In the genomic region with DNA sequence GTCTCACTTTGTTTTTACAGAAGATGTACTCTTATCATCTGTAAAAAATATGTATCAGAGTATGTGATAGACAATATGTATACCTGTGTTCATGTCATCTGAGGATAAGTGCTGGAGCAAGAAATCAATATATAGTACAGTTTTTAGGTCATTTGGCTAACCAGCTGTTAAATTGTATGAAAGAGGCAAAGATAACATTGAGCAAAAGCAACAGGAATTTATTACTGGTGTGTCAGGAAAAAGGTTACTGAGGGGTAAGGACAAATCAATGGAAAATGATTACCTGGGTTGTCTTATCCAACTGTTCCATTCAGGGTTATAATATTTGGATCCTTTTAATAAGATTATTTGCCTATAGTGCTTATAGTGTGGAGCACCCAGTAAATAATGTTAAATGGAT, we compare ENCODE assay signal across 25 cellular contexts. TPM values are rescaled to one million over a fixed set of nuclear protein-coding genes. Genes with fewer than 3 reads are reported as not detected.
DNase-seq lines count a peak whose midpoint lies in the region; ATAC-seq and TF ChIP-seq lines count a peak whose summit lies in the region.
"Had no signal": no experiment of that assay in that cellular context is flagged by ENCODE, and none has a peak within 500 bp of the region (broad histone marks: within the 10 kb centered on the region; RNA-seq: fewer than 3 reads in every experiment).

No MANE protein-coding gene starts in this region.

- H3K9me3 ChIP-seq in CD8-positive, alpha-beta memory T cell (ENCODE audit: low read length) = no peaks in the 10 kb centered on the region
- H3K9me3 ChIP-seq in neutrophil (no peaks in the 10 kb centered on the region), Karpas-422 (ENCODE audit: low read length) (no peaks in the 10 kb centered on the region)
- H3K9me3 ChIP-seq: adrenal gland, breast epithelium had no signal

- H3K4me3 ChIP-seq in CD8-positive, alpha-beta memory T cell (ENCODE audit: low read length) = peak overlapping the region; percentile 18
- peak overlapping the region in 1 of 2 experiments; percentile 4 for H3K4me3 ChIP-seq in neutrophil (ENCODE audit: low read depth in 1 of 2, low read length in 1 of 2)
- no peak overlapping the region for H3K4me3 ChIP-seq in Karpas-422 (ENCODE audit: low read length)
- H3K4me3 ChIP-seq: adrenal gland, breast epithelium, lung had no signal

- no peaks in the 10 kb centered on the region for H3K9me2 ChIP-seq in Karpas-422 (replicated peaks; ENCODE audit: insufficient read depth, low read length)

- H3K36me3 Mint-ChIP-seq in activated T-cell treated with anti-CD3 and anti-CD28 coated beads, Interleukin-2, amount 50 U/mL, for 24 hours (ENCODE audit: low read depth) = peaks cover 41% of the 10 kb centered on the region
- H3K36me3 Mint-ChIP-seq in CD8-positive, alpha-beta memory T cell = peaks cover 2 to 39% (median 3%) of the 10 kb centered on the region in 3 donors
- peaks cover 23% of the 10 kb centered on the region for H3K36me3 Mint-ChIP-seq in activated naive CD8-positive, alpha-beta T cell treated with anti-CD3 and anti-CD28 coated beads for 36 hours
- H3K36me3 Mint-ChIP-seq in WTC11 = no peaks in the 10 kb centered on the region

- H3K27ac Mint-ChIP-seq in activated T-cell treated with anti-CD3 and anti-CD28 coated beads, Interleukin-2, amount 50 U/mL, for 24 hours = peak overlapping the region; percentile 98
- peak overlapping the region; percentile 63 to 99 (median 98) for H3K27ac Mint-ChIP-seq in CD8-positive, alpha-beta memory T cell
- peak overlapping the region; percentile 95 for H3K27ac Mint-ChIP-seq in activated naive CD8-positive, alpha-beta T cell treated with anti-CD3 and anti-CD28 coated beads for 36 hours
- H3K27ac Mint-ChIP-seq in WTC11 = no peak overlapping the region; the same call in 1 of the 2 replicates
- H3K27ac Mint-ChIP-seq: activated B cell treated with CpG ODN at 0.5 μM for 24 hours had no signal

- H3K27ac ChIP-seq in CD8-positive, alpha-beta memory T cell (ENCODE audit: low read depth, low read length) = no peak overlapping the region
- peak overlapping the region; percentile 95 for H3K27ac ChIP-seq in neutrophil
- no peak overlapping the region for H3K27ac ChIP-seq in Karpas-422 (ENCODE audit: low read length)
- H3K27ac ChIP-seq: adrenal gland, breast epithelium, foreskin keratinocyte had no signal

- no peak overlapping the region for H3K4me2 ChIP-seq in Karpas-422 (ENCODE audit: low read depth, low read length, poor library complexity, severe bottlenecking)

- H3K79me2 ChIP-seq in Karpas-422 (ENCODE audit: low read length) = peaks cover 93% of the 10 kb centered on the region

- POLR2A ChIA-PET in CD8-positive, alpha-beta memory T cell (lab: Charles Lee) = no interaction called here
- POLR2A ChIA-PET in WTC11 (lab: Charles Lee) = no interaction called here

- CTCF ChIA-PET in CD8-positive, alpha-beta memory T cell (lab: Charles Lee) = interaction anchor here (1.2 to 9.7 kb wide), 3 partner anchors 14 to 28 kb away, joined by 3 to 95 read pairs (median 74); a partner anchor contains a TSS
- CTCF ChIA-PET in WTC11 (lab: Charles Lee) = interaction anchor here (0.6 to 1.0 kb wide), 2 partner anchors 14 to 43 kb away, joined by 3 to 4 read pairs; no protein-coding TSS in a partner anchor

- peak overlapping the region; percentile 96 for H3K4me3 Mint-ChIP-seq in activated T-cell treated with anti-CD3 and anti-CD28 coated beads, Interleukin-2, amount 50 U/mL, for 24 hours
- H3K4me3 Mint-ChIP-seq in CD8-positive, alpha-beta memory T cell = peak overlapping the region; percentile 19 to 100 (median 91)
- H3K4me3 Mint-ChIP-seq in activated naive CD8-positive, alpha-beta T cell treated with anti-CD3 and anti-CD28 coated beads for 36 hours = peak overlapping the region; percentile 90
- no peak overlapping the region for H3K4me3 Mint-ChIP-seq in WTC11
- H3K4me3 Mint-ChIP-seq: activated B cell treated with CpG ODN at 0.5 μM for 24 hours had no signal

- H4K20me1 ChIP-seq in Karpas-422 (ENCODE audit: insufficient read depth, low read depth, low read length) = peaks cover 16% of the 10 kb centered on the region; the same call in 1 of the 2 replicates

- TF ChIP-seq CTCF in neutrophil (IDR thresholded peaks at IDR 0.05) (no peak), WTC11 (IDR thresholded peaks at IDR 0.05) (no peak)

- H3K9ac ChIP-seq in Karpas-422 (ENCODE audit: low read length) = no peak overlapping the region

- H3K27me3 ChIP-seq in CD8-positive, alpha-beta memory T cell (ENCODE audit: insufficient read depth, low read length, poor library complexity, severe bottlenecking) = no peaks in the 10 kb centered on the region
- no peaks in the 10 kb centered on the region for H3K27me3 ChIP-seq in neutrophil
- H3K27me3 ChIP-seq in Karpas-422 (ENCODE audit: low read length) = no peaks in the 10 kb centered on the region
- H3K27me3 ChIP-seq: adrenal gland, breast epithelium, foreskin keratinocyte had no signal

- peaks cover 79% of the 10 kb centered on the region for H3K4me1 ChIP-seq in CD8-positive, alpha-beta memory T cell (ENCODE audit: insufficient read depth, low read length)
- H3K4me1 ChIP-seq in neutrophil (ENCODE audit: control insufficient read depth in 1 of 2, insufficient read depth in 1 of 2, low read depth in 1 of 2, low read length in 1 of 2) (peaks cover 87 to 89% of the 10 kb centered on the region in 2 experiments), Karpas-422 (ENCODE audit: low read length) (peaks cover 53% of the 10 kb centered on the region)
- H3K4me1 ChIP-seq: breast epithelium had no signal

- no peak for DNase-seq in activated T-cell treated with anti-CD3 and anti-CD28 coated beads, Interleukin-2, amount 50 U/mL, for 24 hours
- no peak for DNase-seq in activated T-cell treated with anti-CD3 and anti-CD28 coated beads, Interleukin-2, amount 50 U/mL, for 1 hour
- no peak for DNase-seq in CD8-positive, alpha-beta memory T cell
- DNase-seq in activated naive CD8-positive, alpha-beta T cell treated with anti-CD3 and anti-CD28 coated beads for 36 hours = no peak
- DNase-seq in Karpas-422 (no peak), WTC11 (ENCODE audit: low spot score) (no peak), NCI-H226 (no peak)
- DNase-seq: ACHN; activated B cell treated with CpG ODN at 0.5 μM for 24 hours; adrenal gland; foreskin keratinocyte; HCEC 1CT; hippocampal formation; islet precursor cell; MV-4-11; NCI-H1694 treated with DMSO at 0.1 percent for 48 hours; NCI-H345; PC-3; SIG-M5; stimulated activated CD4-positive, alpha-beta T cell treated with anti-CD3 and anti-CD28 coated beads, Interleukin-1b, Interleukin-23, amount 100 ng/mL, for 48 hours had no signal

- H3K9me3 Mint-ChIP-seq in activated T-cell treated with anti-CD3 and anti-CD28 coated beads, Interleukin-2, amount 50 U/mL, for 24 hours = no peaks in the 10 kb centered on the region
- H3K9me3 Mint-ChIP-seq in CD8-positive, alpha-beta memory T cell = no peaks in the 10 kb centered on the region
- H3K9me3 Mint-ChIP-seq in activated naive CD8-positive, alpha-beta T cell treated with anti-CD3 and anti-CD28 coated beads for 36 hours = no peaks in the 10 kb centered on the region
- peaks cover 3% of the 10 kb centered on the region; the same call in 1 of the 2 replicates for H3K9me3 Mint-ChIP-seq in WTC11
- H3K9me3 Mint-ChIP-seq: activated B cell treated with CpG ODN at 0.5 μM for 24 hours; IgD-negative memory B cell; T-helper 1 cell treated with Interleukin-12 subunit alpha and Interleukin-12 subunit beta and Interleukin-4 antibody, amounts not matched to agents 30 μg/mL and 1 μg/mL, for 36 hours had no signal

- no peaks in the 10 kb centered on the region for H3K36me3 ChIP-seq in CD8-positive, alpha-beta memory T cell (ENCODE audit: insufficient read depth, low read length)
- H3K36me3 ChIP-seq in neutrophil (no peaks in the 10 kb centered on the region), Karpas-422 (ENCODE audit: insufficient read depth, low read length) (no peaks in the 10 kb centered on the region)
- H3K36me3 ChIP-seq: adrenal gland, breast epithelium had no signal

- peaks cover 82% of the 10 kb centered on the region for H3K4me1 Mint-ChIP-seq in activated T-cell treated with anti-CD3 and anti-CD28 coated beads, Interleukin-2, amount 50 U/mL, for 24 hours (ENCODE audit: low read depth)
- H3K4me1 Mint-ChIP-seq in CD8-positive, alpha-beta memory T cell = peaks cover 76 to 93% (median 89%) of the 10 kb centered on the region in 3 donors
- H3K4me1 Mint-ChIP-seq in activated naive CD8-positive, alpha-beta T cell treated with anti-CD3 and anti-CD28 coated beads for 36 hours = peaks cover 71% of the 10 kb centered on the region
- H3K4me1 Mint-ChIP-seq in WTC11 = peaks cover 46% of the 10 kb centered on the region

- ATAC-seq in WTC11 = no peak
- ATAC-seq: foreskin keratinocyte, PC-3 had no signal

- no peak overlapping the region for H2AFZ ChIP-seq in Karpas-422 (ENCODE audit: low read length)

- H3K27me3 Mint-ChIP-seq in activated T-cell treated with anti-CD3 and anti-CD28 coated beads, Interleukin-2, amount 50 U/mL, for 24 hours = no peaks in the 10 kb centered on the region
- peaks cover 0 to 12% of the 10 kb centered on the region in 2 donors for H3K27me3 Mint-ChIP-seq in CD8-positive, alpha-beta memory T cell
- no peaks in the 10 kb centered on the region for H3K27me3 Mint-ChIP-seq in activated naive CD8-positive, alpha-beta T cell treated with anti-CD3 and anti-CD28 coated beads for 36 hours
- H3K27me3 Mint-ChIP-seq in WTC11 (ENCODE audit: low read depth) = no peaks in the 10 kb centered on the region; the same call in 1 of the 2 replicates
- H3K27me3 Mint-ChIP-seq: activated B cell treated with CpG ODN at 0.5 μM for 24 hours, IgD-negative memory B cell had no signal

RNA-seq across cellular contexts. Expression of a gene that starts 4.9 kb away (rescaled TPM):
- 10 to 100 TPM; 80.9 to 81.2 TPM for total RNA-seq in CD8-positive, alpha-beta memory T cell
- polyA plus RNA-seq in CD8-positive, alpha-beta memory T cell = 19.4 TPM
- total RNA-seq in activated naive CD8-positive, alpha-beta T cell treated with anti-CD3 and anti-CD28 coated beads for 36 hours = 10 to 100 TPM; 41.1 to 45.7 TPM
- 25.7 and 36.0 TPM in 2 replicates for total RNA-seq in Karpas-422 (2014; rRNA removed; shearing (Covaris generic); ENCODE audit: low replicate concordance)
- total RNA-seq in WTC11 (2021) = 52.2 to 56.9 TPM (median 53.9 TPM) in 3 replicates

RNA-seq across cellular contexts. Expression of a gene that starts 28.9 kb away (rescaled TPM):
- 10 to 100 TPM; 31.2 to 32.1 TPM for total RNA-seq in CD8-positive, alpha-beta memory T cell
- polyA plus RNA-seq in CD8-positive, alpha-beta memory T cell = 5.1 TPM
- total RNA-seq in activated naive CD8-positive, alpha-beta T cell treated with anti-CD3 and anti-CD28 coated beads for 36 hours = 10 to 100 TPM; 25.2 to 26.5 TPM
- 7.6 and 11.3 TPM in 2 replicates for total RNA-seq in Karpas-422 (2014; rRNA removed; shearing (Covaris generic); ENCODE audit: low replicate concordance)
- total RNA-seq in WTC11 (2021) = 9.4 to 11.1 TPM (median 9.5 TPM) in 3 replicates

RNA-seq across cellular contexts. Expression of a gene that starts 29.4 kb away (rescaled TPM):
- total RNA-seq in CD8-positive, alpha-beta memory T cell = 10 to 100 TPM; 33.7 to 36.2 TPM
- polyA plus RNA-seq in CD8-positive, alpha-beta memory T cell = 12.1 TPM
- 10 to 100 TPM; 36.8 to 37.7 TPM for total RNA-seq in activated naive CD8-positive, alpha-beta T cell treated with anti-CD3 and anti-CD28 coated beads for 36 hours
- 35.3 and 64.0 TPM in 2 replicates for total RNA-seq in Karpas-422 (2014; rRNA removed; shearing (Covaris generic); ENCODE audit: low replicate concordance)
- total RNA-seq in WTC11 (2021) = 10.6 to 14.2 TPM (median 13.6 TPM) in 3 replicates

RNA-seq across cellular contexts. Expression of a gene that starts 45.3 kb away (rescaled TPM):
- under 1 TPM; 0.18 to 0.24 TPM for total RNA-seq in CD8-positive, alpha-beta memory T cell
- polyA plus RNA-seq in CD8-positive, alpha-beta memory T cell = not detected
- under 1 TPM in 1 of 2 experiments, not detected in 1; 0.20 TPM for total RNA-seq in activated naive CD8-positive, alpha-beta T cell treated with anti-CD3 and anti-CD28 coated beads for 36 hours
- 0.18 and 0.26 TPM in 2 replicates for total RNA-seq in Karpas-422 (2014; rRNA removed; shearing (Covaris generic); ENCODE audit: low replicate concordance)
- total RNA-seq in WTC11 (2021) = 65.8 to 91.1 TPM (median 90.4 TPM) in 3 replicates
- polyA plus RNA-seq: IgD-negative memory B cell had no signal

RNA-seq across cellular contexts. Expression of a gene that starts 46.6 kb away (rescaled TPM):
- 1 to 10 TPM; 1.2 to 1.9 TPM for total RNA-seq in CD8-positive, alpha-beta memory T cell
- not detected for polyA plus RNA-seq in CD8-positive, alpha-beta memory T cell
- total RNA-seq in activated naive CD8-positive, alpha-beta T cell treated with anti-CD3 and anti-CD28 coated beads for 36 hours = 1 to 10 TPM in 1 of 2 experiments, under 1 TPM in 1; 0.88 to 2.2 TPM
- total RNA-seq in Karpas-422 (2014; rRNA removed; shearing (Covaris generic); ENCODE audit: low replicate concordance) = 0.48 and 1.0 TPM in 2 replicates
- total RNA-seq in WTC11 (2021) = 0.17 to 0.30 TPM (median 0.18 TPM) in 3 replicates
- polyA plus RNA-seq: IgD-negative memory B cell had no signal
